Comparison of ENCODE assay signal across 14 cellular contexts in genomic region chr1:2594641-2595131, GRCh38. TPM values are rescaled to one million over a fixed set of nuclear protein-coding genes. Genes with fewer than 3 reads are reported as not detected.
"Had no signal": no experiment of that assay in that cellular context is flagged by ENCODE, and none has a peak within 500 bp of the region (broad histone marks: within the 10 kb centered on the region; RNA-seq: fewer than 3 reads in every experiment).

No MANE protein-coding gene starts in this region.

- H3K4me3 Mint-ChIP-seq: central memory CD8-positive, alpha-beta T cell; nephron; T-cell had no signal

- ATAC-seq: gastrocnemius medialis, T-cell had no signal

- H3K4me1 ChIP-seq: gastrocnemius medialis, uterus had no signal

- H3K9me3 ChIP-seq: gastrocnemius medialis, thyroid gland had no signal

- H3K27ac Mint-ChIP-seq: nephron, T-cell had no signal

- H3K4me1 Mint-ChIP-seq: central memory CD8-positive, alpha-beta T cell; nephron had no signal

- H3K36me3 Mint-ChIP-seq: T-cell had no signal

- H3K36me3 ChIP-seq: gastrocnemius medialis, thyroid gland, uterus had no signal

- H3K4me3 ChIP-seq: SK-N-MC had no signal

- DNase-seq: activated CD4-positive, alpha-beta T cell treated with anti-CD3 and anti-CD28 coated beads for 48 hours; activated CD8-positive, alpha-beta memory T cell treated with anti-CD3 and anti-CD28 coated beads for 24 hours; activated naive CD4-positive, alpha-beta T cell; cortex of kidney; effector CD8-positive, alpha-beta T cell; gastrocnemius medialis; stimulated activated CD4-positive, alpha-beta T cell treated with anti-CD3 and anti-CD28 coated beads, Interleukin-4, amount 100 ng/mL, for 4 hours; T-cell; T1000 had no signal

RNA-seq across cellular contexts. Expression of gene MMEL1, which starts 38.1 kb away (rescaled TPM):
- total RNA-seq: gastrocnemius medialis had no signal
